In genomic region chr12:65666876-65667275, GRCh38 we compare ENCODE assay signal across 3 cellular contexts.
TF ChIP-seq lines count a peak whose summit lies in the region.

No MANE protein-coding gene starts in this region.

TF ChIP-seq in SK-N-SH, 30 proteins besides CTCF, POLR2A, EP300 and RAD21 (continued from another document):
- TF ChIP-seq PBX3 (IDR thresholded peaks at IDR 0.05), result peak; percentile 22; the same call in 1 of the 2 replicates
- 0 out of 2 replicates have a peak, but pooled peaks have one; percentile 9 for TF ChIP-seq RXRA (IDR thresholded peaks at IDR 0.05; ENCODE audit: borderline replicate concordance, low read depth)
- peak; percentile 47; the same call in 1 of the 2 replicates for TF ChIP-seq TCF12 (IDR thresholded peaks at IDR 0.05)
- TF ChIP-seq NRF1 (IDR thresholded peaks at IDR 0.05; ENCODE audit: low read depth, low read length), result no peak
- TF ChIP-seq JUND (IDR thresholded peaks at IDR 0.05), result peak; percentile 52
- TF ChIP-seq, protein P1, sequence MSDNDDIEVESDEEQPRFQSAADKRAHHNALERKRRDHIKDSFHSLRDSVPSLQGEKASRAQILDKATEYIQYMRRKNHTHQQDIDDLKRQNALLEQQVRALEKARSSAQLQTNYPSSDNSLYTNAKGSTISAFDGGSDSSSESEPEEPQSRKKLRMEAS (IDR thresholded peaks at IDR 0.05; ENCODE audit: low read depth), result peak; percentile 56; the same call in 1 of the 2 replicates
- no peak for TF ChIP-seq TAF1 (IDR thresholded peaks at IDR 0.05; ENCODE audit: borderline replicate concordance, low read depth, low read length)
- TF ChIP-seq RCOR1 (IDR thresholded peaks at IDR 0.05; ENCODE audit: low read length), result no peak
- peak; percentile 76 for TF ChIP-seq FOSL2 (IDR thresholded peaks at IDR 0.05; ENCODE audit: borderline replicate concordance, low read depth)
TF ChIP-seq in SK-N-SH: peak in this region for 6.

TF ChIP-seq in SK-N-SH treated with all-trans-retinoic acid at 6 μM for 48 hours, 23 proteins besides CTCF, POLR2A, EP300 and RAD21 (continued from another document):
- TF ChIP-seq, protein P2, sequence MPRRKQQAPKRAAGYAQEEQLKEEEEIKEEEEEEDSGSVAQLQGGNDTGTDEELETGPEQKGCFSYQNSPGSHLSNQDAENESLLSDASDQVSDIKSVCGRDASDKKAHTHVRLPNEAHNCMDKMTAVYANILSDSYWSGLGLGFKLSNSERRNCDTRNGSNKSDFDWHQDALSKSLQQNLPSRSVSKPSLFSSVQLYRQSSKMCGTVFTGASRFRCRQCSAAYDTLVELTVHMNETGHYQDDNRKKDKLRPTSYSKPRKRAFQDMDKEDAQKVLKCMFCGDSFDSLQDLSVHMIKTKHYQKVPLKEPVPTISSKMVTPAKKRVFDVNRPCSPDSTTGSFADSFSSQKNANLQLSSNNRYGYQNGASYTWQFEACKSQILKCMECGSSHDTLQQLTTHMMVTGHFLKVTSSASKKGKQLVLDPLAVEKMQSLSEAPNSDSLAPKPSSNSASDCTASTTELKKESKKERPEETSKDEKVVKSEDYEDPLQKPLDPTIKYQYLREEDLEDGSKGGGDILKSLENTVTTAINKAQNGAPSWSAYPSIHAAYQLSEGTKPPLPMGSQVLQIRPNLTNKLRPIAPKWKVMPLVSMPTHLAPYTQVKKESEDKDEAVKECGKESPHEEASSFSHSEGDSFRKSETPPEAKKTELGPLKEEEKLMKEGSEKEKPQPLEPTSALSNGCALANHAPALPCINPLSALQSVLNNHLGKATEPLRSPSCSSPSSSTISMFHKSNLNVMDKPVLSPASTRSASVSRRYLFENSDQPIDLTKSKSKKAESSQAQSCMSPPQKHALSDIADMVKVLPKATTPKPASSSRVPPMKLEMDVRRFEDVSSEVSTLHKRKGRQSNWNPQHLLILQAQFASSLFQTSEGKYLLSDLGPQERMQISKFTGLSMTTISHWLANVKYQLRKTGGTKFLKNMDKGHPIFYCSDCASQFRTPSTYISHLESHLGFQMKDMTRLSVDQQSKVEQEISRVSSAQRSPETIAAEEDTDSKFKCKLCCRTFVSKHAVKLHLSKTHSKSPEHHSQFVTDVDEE (CRISPR knock-in tag; IDR thresholded peaks at IDR 0.05), result no peak
- TF ChIP-seq, protein P3, sequence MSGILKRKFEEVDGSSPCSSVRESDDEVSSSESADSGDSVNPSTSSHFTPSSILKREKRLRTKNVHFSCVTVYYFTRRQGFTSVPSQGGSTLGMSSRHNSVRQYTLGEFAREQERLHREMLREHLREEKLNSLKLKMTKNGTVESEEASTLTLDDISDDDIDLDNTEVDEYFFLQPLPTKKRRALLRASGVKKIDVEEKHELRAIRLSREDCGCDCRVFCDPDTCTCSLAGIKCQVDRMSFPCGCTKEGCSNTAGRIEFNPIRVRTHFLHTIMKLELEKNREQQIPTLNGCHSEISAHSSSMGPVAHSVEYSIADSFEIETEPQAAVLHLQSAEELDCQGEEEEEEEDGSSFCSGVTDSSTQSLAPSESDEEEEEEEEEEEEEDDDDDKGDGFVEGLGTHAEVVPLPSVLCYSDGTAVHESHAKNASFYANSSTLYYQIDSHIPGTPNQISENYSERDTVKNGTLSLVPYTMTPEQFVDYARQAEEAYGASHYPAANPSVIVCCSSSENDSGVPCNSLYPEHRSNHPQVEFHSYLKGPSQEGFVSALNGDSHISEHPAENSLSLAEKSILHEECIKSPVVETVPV (CRISPR knock-in tag; IDR thresholded peaks at IDR 0.05), result no peak
- TF ChIP-seq, protein P4, sequence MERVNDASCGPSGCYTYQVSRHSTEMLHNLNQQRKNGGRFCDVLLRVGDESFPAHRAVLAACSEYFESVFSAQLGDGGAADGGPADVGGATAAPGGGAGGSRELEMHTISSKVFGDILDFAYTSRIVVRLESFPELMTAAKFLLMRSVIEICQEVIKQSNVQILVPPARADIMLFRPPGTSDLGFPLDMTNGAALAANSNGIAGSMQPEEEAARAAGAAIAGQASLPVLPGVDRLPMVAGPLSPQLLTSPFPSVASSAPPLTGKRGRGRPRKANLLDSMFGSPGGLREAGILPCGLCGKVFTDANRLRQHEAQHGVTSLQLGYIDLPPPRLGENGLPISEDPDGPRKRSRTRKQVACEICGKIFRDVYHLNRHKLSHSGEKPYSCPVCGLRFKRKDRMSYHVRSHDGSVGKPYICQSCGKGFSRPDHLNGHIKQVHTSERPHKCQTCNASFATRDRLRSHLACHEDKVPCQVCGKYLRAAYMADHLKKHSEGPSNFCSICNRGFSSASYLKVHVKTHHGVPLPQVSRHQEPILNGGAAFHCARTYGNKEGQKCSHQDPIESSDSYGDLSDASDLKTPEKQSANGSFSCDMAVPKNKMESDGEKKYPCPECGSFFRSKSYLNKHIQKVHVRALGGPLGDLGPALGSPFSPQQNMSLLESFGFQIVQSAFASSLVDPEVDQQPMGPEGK (CRISPR knock-in tag; IDR thresholded peaks at IDR 0.05; ENCODE audit: borderline replicate concordance), result no peak
- TF ChIP-seq ZNF565 (CRISPR knock-in tag; conservative IDR thresholded peaks at IDR 0.05; ENCODE audit: low read depth), result no peak
- no peak for TF ChIP-seq ZC3H10 (CRISPR knock-in tag; IDR thresholded peaks at IDR 0.05)
- TF ChIP-seq CSDC2 (CRISPR knock-in tag; IDR thresholded peaks at IDR 0.05), result no peak
- no peak for TF ChIP-seq POU6F1 (CRISPR knock-in tag; IDR thresholded peaks at IDR 0.05; ENCODE audit: borderline replicate concordance, low read depth)
- no peak for TF ChIP-seq ISL1 (CRISPR knock-in tag; IDR thresholded peaks at IDR 0.05)
- TF ChIP-seq, protein P5, sequence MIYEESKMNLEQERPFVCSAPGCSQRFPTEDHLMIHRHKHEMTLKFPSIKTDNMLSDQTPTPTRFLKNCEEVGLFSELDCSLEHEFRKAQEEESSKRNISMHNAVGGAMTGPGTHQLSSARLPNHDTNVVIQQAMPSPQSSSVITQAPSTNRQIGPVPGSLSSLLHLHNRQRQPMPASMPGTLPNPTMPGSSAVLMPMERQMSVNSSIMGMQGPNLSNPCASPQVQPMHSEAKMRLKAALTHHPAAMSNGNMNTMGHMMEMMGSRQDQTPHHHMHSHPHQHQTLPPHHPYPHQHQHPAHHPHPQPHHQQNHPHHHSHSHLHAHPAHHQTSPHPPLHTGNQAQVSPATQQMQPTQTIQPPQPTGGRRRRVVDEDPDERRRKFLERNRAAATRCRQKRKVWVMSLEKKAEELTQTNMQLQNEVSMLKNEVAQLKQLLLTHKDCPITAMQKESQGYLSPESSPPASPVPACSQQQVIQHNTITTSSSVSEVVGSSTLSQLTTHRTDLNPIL (CRISPR knock-in tag; IDR thresholded peaks at IDR 0.05; ENCODE audit: low read depth), result no peak
- TF ChIP-seq ZNF70 (CRISPR knock-in tag; IDR thresholded peaks at IDR 0.05), result no peak

TF ChIP-seq in WTC11, 78 proteins besides CTCF, POLR2A, EP300 and RAD21 (continued from another document):
- TF ChIP-seq, protein P6, sequence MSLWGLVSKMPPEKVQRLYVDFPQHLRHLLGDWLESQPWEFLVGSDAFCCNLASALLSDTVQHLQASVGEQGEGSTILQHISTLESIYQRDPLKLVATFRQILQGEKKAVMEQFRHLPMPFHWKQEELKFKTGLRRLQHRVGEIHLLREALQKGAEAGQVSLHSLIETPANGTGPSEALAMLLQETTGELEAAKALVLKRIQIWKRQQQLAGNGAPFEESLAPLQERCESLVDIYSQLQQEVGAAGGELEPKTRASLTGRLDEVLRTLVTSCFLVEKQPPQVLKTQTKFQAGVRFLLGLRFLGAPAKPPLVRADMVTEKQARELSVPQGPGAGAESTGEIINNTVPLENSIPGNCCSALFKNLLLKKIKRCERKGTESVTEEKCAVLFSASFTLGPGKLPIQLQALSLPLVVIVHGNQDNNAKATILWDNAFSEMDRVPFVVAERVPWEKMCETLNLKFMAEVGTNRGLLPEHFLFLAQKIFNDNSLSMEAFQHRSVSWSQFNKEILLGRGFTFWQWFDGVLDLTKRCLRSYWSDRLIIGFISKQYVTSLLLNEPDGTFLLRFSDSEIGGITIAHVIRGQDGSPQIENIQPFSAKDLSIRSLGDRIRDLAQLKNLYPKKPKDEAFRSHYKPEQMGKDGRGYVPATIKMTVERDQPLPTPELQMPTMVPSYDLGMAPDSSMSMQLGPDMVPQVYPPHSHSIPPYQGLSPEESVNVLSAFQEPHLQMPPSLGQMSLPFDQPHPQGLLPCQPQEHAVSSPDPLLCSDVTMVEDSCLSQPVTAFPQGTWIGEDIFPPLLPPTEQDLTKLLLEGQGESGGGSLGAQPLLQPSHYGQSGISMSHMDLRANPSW (CRISPR knock-in tag; conservative IDR thresholded peaks at IDR 0.05; ENCODE audit: low read depth), result no peak
- TF ChIP-seq RELA (CRISPR knock-in tag; IDR thresholded peaks at IDR 0.05; ENCODE audit: borderline replicate concordance), result no peak
- TF ChIP-seq ZNF263 (CRISPR knock-in tag; IDR thresholded peaks at IDR 0.05; ENCODE audit: low read depth), result no peak
- TF ChIP-seq CREM (CRISPR knock-in tag; IDR thresholded peaks at IDR 0.05), result no peak
- no peak for TF ChIP-seq SOX15 (CRISPR knock-in tag; IDR thresholded peaks at IDR 0.05)
- no peak for TF ChIP-seq PRDM15 (CRISPR knock-in tag; IDR thresholded peaks at IDR 0.05)
- TF ChIP-seq, protein P7, sequence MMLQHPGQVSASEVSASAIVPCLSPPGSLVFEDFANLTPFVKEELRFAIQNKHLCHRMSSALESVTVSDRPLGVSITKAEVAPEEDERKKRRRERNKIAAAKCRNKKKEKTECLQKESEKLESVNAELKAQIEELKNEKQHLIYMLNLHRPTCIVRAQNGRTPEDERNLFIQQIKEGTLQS (CRISPR knock-in tag; conservative IDR thresholded peaks at IDR 0.05), result no peak
- no peak for TF ChIP-seq NR1H2 (CRISPR knock-in tag; IDR thresholded peaks at IDR 0.05)
- TF ChIP-seq ETV6 (CRISPR knock-in tag; IDR thresholded peaks at IDR 0.05), result no peak
- TF ChIP-seq ZNF219 (CRISPR knock-in tag; IDR thresholded peaks at IDR 0.05; ENCODE audit: borderline replicate concordance), result no peak
- no peak for TF ChIP-seq FOXP4 (CRISPR knock-in tag; IDR thresholded peaks at IDR 0.05)
- TF ChIP-seq, protein P8, sequence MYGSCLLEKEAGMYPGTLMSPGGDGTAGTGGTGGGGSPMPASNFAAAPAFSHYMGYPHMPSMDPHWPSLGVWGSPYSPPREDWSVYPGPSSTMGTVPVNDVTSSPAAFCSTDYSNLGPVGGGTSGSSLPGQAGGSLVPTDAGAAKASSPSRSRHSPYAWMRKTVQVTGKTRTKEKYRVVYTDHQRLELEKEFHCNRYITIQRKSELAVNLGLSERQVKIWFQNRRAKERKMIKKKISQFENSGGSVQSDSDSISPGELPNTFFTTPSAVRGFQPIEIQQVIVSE (CRISPR knock-in tag; IDR thresholded peaks at IDR 0.05; ENCODE audit: borderline replicate concordance), result no peak
- no peak for TF ChIP-seq JAZF1 (CRISPR knock-in tag; IDR thresholded peaks at IDR 0.05)
- TF ChIP-seq NFE2L1 (CRISPR knock-in tag; IDR thresholded peaks at IDR 0.05), result no peak
- TF ChIP-seq TEAD4 (CRISPR knock-in tag; IDR thresholded peaks at IDR 0.05), result no peak
